16 cellular contexts compared by ENCODE assay signal in genomic region chr2:191666241-191666640, GRCh38. TPM values are rescaled to one million over a fixed set of nuclear protein-coding genes. Genes with fewer than 3 reads are reported as not detected.
DNase-seq lines count a peak whose midpoint lies in the region; ATAC-seq, FAIRE-seq and TF ChIP-seq lines count a peak whose summit lies in the region.
"Had no signal": no experiment of that assay in that cellular context is flagged by ENCODE, and none has a peak within 500 bp of the region (broad histone marks: within the 10 kb centered on the region; RNA-seq: fewer than 3 reads in every experiment).

No MANE protein-coding gene starts in this region.

- no peak for ATAC-seq in HG03354 (IDR thresholded peaks at IDR 0.05; ENCODE audit: poor library complexity, severe bottlenecking, unreplicated experiment)
- ATAC-seq in HG02571 (IDR thresholded peaks at IDR 0.05; ENCODE audit: unreplicated experiment), result no peak

- H3K36me3 ChIP-seq in HUES48 (ENCODE audit: control insufficient read depth, insufficient read depth, low read length) (no peaks in the 10 kb centered on the region), astrocyte (ENCODE audit: insufficient read depth, low read length) (no peaks in the 10 kb centered on the region), osteoblast (ENCODE audit: insufficient read depth, low read length) (no peaks in the 10 kb centered on the region)
- H3K36me3 ChIP-seq: BE2C, Peyer's patch had no signal

- H3K9ac ChIP-seq in HUES48 (ENCODE audit: low read depth, low read length) (no peak overlapping the region), astrocyte (ENCODE audit: low read length) (no peak overlapping the region)

- no peak for TF ChIP-seq CTCF in astrocyte (IDR thresholded peaks at IDR 0.05; ENCODE audit: insufficient read depth, low read depth, low read length)
- TF ChIP-seq CTCF in osteoblast (IDR thresholded peaks at IDR 0.05; ENCODE audit: extremely low read depth, low read depth, low read length), result no peak

- H3K4me1 Mint-ChIP-seq in astrocyte (ENCODE audit: low read depth, unreplicated experiment), result peaks cover 27% of the 10 kb centered on the region

- H2AFZ ChIP-seq in astrocyte (ENCODE audit: low read depth, low read length) (peak overlapping the region; percentile 33), osteoblast (ENCODE audit: low read length) (peak overlapping the region; percentile 62)

- H4K20me1 ChIP-seq in astrocyte (ENCODE audit: insufficient read depth, low read length), result no peaks in the 10 kb centered on the region
- no peaks in the 10 kb centered on the region for H4K20me1 ChIP-seq in osteoblast (ENCODE audit: insufficient read depth, low read length)

- FAIRE-seq in GM19239 (lab: Jason Lieb, UNC) (peak; percentile 75), astrocyte (lab: Jason Lieb, UNC) (peak; percentile 9)

- no peak overlapping the region for H3K4me3 ChIP-seq in HUES48 (ENCODE audit: low read depth, low read length)
- H3K4me3 ChIP-seq in astrocyte (ENCODE audit: insufficient read depth, low read depth, low read length), result no peak overlapping the region
- H3K4me3 ChIP-seq in osteoblast (ENCODE audit: insufficient read depth, low read length), result no peak overlapping the region
- H3K4me3 ChIP-seq: Peyer's patch had no signal

- H3K79me2 ChIP-seq in astrocyte (ENCODE audit: insufficient read depth, low read length) (no peaks in the 10 kb centered on the region), osteoblast (ENCODE audit: insufficient read depth, low read length) (no peaks in the 10 kb centered on the region)

- no peak overlapping the region for H3K4me3 Mint-ChIP-seq in astrocyte (ENCODE audit: unreplicated experiment)
- H3K4me3 Mint-ChIP-seq: activated naive CD8-positive, alpha-beta T cell treated with anti-CD3 and anti-CD28 coated beads, Interleukin-2, amount 10 ng/mL, durations not matched to agents 7 days and 5 days had no signal

- H3K4me2 ChIP-seq in astrocyte (ENCODE audit: low read length), result peak overlapping the region; percentile 63
- peak overlapping the region; percentile 5 for H3K4me2 ChIP-seq in osteoblast (ENCODE audit: insufficient read depth, low read length)

- no peaks in the 10 kb centered on the region for H3K27me3 Mint-ChIP-seq in astrocyte (ENCODE audit: low read depth, unreplicated experiment)
- H3K27me3 Mint-ChIP-seq: activated naive CD8-positive, alpha-beta T cell treated with anti-CD3 and anti-CD28 coated beads, Interleukin-2, amount 10 ng/mL, durations not matched to agents 7 days and 5 days; IgD-negative memory B cell had no signal

- peak overlapping the region; percentile 94 for H3K27ac Mint-ChIP-seq in astrocyte (ENCODE audit: unreplicated experiment)
- H3K27ac Mint-ChIP-seq: activated naive CD8-positive, alpha-beta T cell treated with anti-CD3 and anti-CD28 coated beads, Interleukin-2, amount 10 ng/mL, durations not matched to agents 7 days and 5 days had no signal

- H3K9me3 ChIP-seq in HUES48 (ENCODE audit: control insufficient read depth, insufficient read depth, low read length) (no peaks in the 10 kb centered on the region), astrocyte (ENCODE audit: insufficient read depth, low read depth, low read length) (no peaks in the 10 kb centered on the region), osteoblast (ENCODE audit: low read depth, low read length) (no peaks in the 10 kb centered on the region)
- H3K9me3 ChIP-seq: BE2C, Peyer's patch had no signal

- no peaks in the 10 kb centered on the region for H3K27me3 ChIP-seq in HUES48 (ENCODE audit: control insufficient read depth, insufficient read depth, low read length)
- no peaks in the 10 kb centered on the region for H3K27me3 ChIP-seq in astrocyte (ENCODE audit: insufficient read depth, low read length)
- H3K27me3 ChIP-seq in osteoblast (ENCODE audit: insufficient read depth, low read length), result no peaks in the 10 kb centered on the region
- H3K27me3 ChIP-seq: BE2C, Peyer's patch had no signal

- H3K4me1 ChIP-seq in HUES48 (ENCODE audit: control insufficient read depth, insufficient read depth, low read length) (peaks cover 10% of the 10 kb centered on the region; the same call in 1 of the 2 replicates), astrocyte (ENCODE audit: insufficient read depth, low read length) (peaks cover 17% of the 10 kb centered on the region), osteoblast (ENCODE audit: insufficient read depth, low read length) (peaks cover 19% of the 10 kb centered on the region)
- H3K4me1 ChIP-seq: BE2C, Peyer's patch had no signal

- no peak for DNase-seq in GM19239 (ENCODE audit: insufficient read length, low spot score)
- peak; percentile 85 for DNase-seq in astrocyte (ENCODE audit: low read depth)
- peak; percentile 23 for DNase-seq in osteoblast (ENCODE audit: insufficient read length, low spot score, missing footprints)
- no peak for DNase-seq in LoVo (ENCODE audit: low spot score)
- DNase-seq in stimulated activated CD4-positive, alpha-beta T cell treated with anti-CD3 and anti-CD28 coated beads, Interleukin-1b, Interleukin-23, amount 100 ng/mL, for 48 hours, result no peak
- DNase-seq: activated CD4-positive, alpha-beta T cell treated with anti-CD3 and anti-CD28 coated beads, Interleukin-2, amount 50 U/mL, for 48 hours; activated naive CD8-positive, alpha-beta T cell treated with anti-CD3 and anti-CD28 coated beads, Interleukin-2, amount 10 ng/mL, durations not matched to agents 7 days and 5 days; BE2C; DMS153; NCI-H1105; NCI-H774 had no signal

- H3K27ac ChIP-seq in HUES48 (ENCODE audit: low read depth, low read length) (peak overlapping the region; percentile 3), astrocyte (ENCODE audit: low read depth, low read length) (peak overlapping the region; percentile 43), osteoblast (ENCODE audit: low read depth, low read length) (peak overlapping the region; percentile 58)

- peaks cover 2% of the 10 kb centered on the region for H3K36me3 Mint-ChIP-seq in astrocyte (ENCODE audit: low read depth, unreplicated experiment)

- H3K9me3 Mint-ChIP-seq in astrocyte (ENCODE audit: unreplicated experiment), result peaks cover 2% of the 10 kb centered on the region

RNA-seq across cellular contexts. Expression of gene NABP1, which starts 11.7 kb away (rescaled TPM):
- 181 and 213 TPM in 2 replicates for total RNA-seq in astrocyte
- total RNA-seq in osteoblast, result 72.0 and 80.2 TPM in 2 replicates

Comparison
In these comparisons a context has a peak if more than half of its experiments do, and no peak if none do; other contexts are left out.
1. DNase-seq: peak in astrocyte (single experiment) and osteoblast (single experiment); none in GM19239 (single experiment), LoVo (single experiment) and stimulated activated CD4-positive, alpha-beta T cell treated with anti-CD3 and anti-CD28 coated beads, Interleukin-1b, Interleukin-23, amount 100 ng/mL, for 48 hours (single experiment).
2. H3K27ac ChIP-seq: peak in every context shown above with its lines; median percentile 58 in osteoblast; 43 in astrocyte; 3 in HUES48.